Comparison of ENCODE assay signal across 1 cellular context in the genomic region with DNA sequence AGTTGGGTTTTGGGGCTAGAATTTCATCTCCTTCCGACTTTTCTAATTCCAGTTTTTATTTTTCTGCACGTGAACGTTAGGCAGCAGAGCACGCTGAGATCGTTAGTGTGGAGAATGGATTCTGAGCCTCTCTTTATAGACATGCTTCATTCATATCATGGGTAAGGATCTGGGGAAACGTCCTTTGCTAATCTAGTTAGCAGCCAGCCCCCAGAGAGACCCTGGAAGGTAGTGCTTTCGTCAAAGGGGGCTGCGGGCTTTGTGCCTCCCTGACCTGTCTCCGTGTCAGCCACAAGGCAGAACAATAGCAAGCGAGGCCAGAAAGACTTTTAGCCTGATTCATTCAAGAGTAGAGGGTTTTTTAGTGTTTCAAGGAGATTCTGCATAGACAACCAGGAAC.
TF ChIP-seq lines count a peak whose summit lies in the region.

No MANE protein-coding gene starts in this region.

TF ChIP-seq in GM23338, 12 proteins besides CTCF, POLR2A, EP300 and RAD21:
- TF ChIP-seq, protein P1, sequence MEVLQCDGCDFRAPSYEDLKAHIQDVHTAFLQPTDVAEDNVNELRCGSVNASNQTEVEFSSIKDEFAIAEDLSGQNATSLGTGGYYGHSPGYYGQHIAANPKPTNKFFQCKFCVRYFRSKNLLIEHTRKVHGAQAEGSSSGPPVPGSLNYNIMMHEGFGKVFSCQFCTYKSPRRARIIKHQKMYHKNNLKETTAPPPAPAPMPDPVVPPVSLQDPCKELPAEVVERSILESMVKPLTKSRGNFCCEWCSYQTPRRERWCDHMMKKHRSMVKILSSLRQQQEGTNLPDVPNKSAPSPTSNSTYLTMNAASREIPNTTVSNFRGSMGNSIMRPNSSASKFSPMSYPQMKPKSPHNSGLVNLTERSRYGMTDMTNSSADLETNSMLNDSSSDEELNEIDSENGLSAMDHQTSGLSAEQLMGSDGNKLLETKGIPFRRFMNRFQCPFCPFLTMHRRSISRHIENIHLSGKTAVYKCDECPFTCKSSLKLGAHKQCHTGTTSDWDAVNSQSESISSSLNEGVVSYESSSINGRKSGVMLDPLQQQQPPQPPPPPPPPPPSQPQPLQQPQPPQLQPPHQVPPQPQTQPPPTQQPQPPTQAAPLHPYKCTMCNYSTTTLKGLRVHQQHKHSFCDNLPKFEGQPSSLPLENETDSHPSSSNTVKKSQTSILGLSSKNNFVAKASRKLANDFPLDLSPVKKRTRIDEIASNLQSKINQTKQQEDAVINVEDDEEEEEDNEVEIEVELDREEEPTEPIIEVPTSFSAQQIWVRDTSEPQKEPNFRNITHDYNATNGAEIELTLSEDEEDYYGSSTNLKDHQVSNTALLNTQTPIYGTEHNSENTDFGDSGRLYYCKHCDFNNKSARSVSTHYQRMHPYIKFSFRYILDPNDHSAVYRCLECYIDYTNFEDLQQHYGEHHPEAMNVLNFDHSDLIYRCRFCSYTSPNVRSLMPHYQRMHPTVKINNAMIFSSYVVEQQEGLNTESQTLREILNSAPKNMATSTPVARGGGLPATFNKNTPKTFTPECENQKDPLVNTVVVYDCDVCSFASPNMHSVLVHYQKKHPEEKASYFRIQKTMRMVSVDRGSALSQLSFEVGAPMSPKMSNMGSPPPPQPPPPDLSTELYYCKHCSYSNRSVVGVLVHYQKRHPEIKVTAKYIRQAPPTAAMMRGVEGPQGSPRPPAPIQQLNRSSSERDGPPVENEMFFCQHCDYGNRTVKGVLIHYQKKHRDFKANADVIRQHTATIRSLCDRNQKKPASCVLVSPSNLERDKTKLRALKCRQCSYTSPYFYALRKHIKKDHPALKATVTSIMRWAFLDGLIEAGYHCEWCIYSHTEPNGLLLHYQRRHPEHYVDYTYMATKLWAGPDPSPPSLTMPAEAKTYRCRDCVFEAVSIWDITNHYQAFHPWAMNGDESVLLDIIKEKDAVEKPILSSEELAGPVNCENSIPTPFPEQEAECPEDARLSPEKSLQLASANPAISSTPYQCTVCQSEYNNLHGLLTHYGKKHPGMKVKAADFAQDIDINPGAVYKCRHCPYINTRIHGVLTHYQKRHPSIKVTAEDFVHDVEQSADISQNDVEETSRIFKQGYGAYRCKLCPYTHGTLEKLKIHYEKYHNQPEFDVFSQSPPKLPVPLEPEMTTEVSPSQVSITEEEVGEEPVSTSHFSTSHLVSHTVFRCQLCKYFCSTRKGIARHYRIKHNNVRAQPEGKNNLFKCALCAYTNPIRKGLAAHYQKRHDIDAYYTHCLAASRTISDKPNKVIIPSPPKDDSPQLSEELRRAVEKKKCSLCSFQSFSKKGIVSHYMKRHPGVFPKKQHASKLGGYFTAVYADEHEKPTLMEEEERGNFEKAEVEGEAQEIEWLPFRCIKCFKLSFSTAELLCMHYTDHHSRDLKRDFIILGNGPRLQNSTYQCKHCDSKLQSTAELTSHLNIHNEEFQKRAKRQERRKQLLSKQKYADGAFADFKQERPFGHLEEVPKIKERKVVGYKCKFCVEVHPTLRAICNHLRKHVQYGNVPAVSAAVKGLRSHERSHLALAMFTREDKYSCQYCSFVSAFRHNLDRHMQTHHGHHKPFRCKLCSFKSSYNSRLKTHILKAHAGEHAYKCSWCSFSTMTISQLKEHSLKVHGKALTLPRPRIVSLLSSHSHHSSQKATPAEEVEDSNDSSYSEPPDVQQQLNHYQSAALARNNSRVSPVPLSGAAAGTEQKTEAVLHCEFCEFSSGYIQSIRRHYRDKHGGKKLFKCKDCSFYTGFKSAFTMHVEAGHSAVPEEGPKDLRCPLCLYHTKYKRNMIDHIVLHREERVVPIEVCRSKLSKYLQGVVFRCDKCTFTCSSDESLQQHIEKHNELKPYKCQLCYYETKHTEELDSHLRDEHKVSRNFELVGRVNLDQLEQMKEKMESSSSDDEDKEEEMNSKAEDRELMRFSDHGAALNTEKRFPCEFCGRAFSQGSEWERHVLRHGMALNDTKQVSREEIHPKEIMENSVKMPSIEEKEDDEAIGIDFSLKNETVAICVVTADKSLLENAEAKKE (CRISPR knock-in tag; IDR thresholded peaks at IDR 0.05): no peak
- TF ChIP-seq EZH2phosphoT487 (IDR thresholded peaks at IDR 0.05; ENCODE audit: unreplicated experiment) (no peak), NANOG (IDR thresholded peaks at IDR 0.05; ENCODE audit: borderline replicate concordance) (no peak), ZNF331 (CRISPR knock-in tag; IDR thresholded peaks at IDR 0.05; ENCODE audit: low read depth) (no peak), STAT1 (IDR thresholded peaks at IDR 0.05; ENCODE audit: unreplicated experiment) (no peak), JUNB (IDR thresholded peaks at IDR 0.05; ENCODE audit: unreplicated experiment) (no peak), POLR2AphosphoS5 (IDR thresholded peaks at IDR 0.05; ENCODE audit: low read depth) (no peak), ZNF114 (CRISPR knock-in tag; IDR thresholded peaks at IDR 0.05) (no peak), CREB1 (CRISPR knock-in tag; IDR thresholded peaks at IDR 0.05; ENCODE audit: low read depth) (no peak), EZH2 (IDR thresholded peaks at IDR 0.05; ENCODE audit: low read depth, unreplicated experiment) (no peak)
- TF ChIP-seq, protein P2, sequence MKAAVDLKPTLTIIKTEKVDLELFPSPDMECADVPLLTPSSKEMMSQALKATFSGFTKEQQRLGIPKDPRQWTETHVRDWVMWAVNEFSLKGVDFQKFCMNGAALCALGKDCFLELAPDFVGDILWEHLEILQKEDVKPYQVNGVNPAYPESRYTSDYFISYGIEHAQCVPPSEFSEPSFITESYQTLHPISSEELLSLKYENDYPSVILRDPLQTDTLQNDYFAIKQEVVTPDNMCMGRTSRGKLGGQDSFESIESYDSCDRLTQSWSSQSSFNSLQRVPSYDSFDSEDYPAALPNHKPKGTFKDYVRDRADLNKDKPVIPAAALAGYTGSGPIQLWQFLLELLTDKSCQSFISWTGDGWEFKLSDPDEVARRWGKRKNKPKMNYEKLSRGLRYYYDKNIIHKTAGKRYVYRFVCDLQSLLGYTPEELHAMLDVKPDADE (IDR thresholded peaks at IDR 0.05): no peak
- TF ChIP-seq, protein P3, sequence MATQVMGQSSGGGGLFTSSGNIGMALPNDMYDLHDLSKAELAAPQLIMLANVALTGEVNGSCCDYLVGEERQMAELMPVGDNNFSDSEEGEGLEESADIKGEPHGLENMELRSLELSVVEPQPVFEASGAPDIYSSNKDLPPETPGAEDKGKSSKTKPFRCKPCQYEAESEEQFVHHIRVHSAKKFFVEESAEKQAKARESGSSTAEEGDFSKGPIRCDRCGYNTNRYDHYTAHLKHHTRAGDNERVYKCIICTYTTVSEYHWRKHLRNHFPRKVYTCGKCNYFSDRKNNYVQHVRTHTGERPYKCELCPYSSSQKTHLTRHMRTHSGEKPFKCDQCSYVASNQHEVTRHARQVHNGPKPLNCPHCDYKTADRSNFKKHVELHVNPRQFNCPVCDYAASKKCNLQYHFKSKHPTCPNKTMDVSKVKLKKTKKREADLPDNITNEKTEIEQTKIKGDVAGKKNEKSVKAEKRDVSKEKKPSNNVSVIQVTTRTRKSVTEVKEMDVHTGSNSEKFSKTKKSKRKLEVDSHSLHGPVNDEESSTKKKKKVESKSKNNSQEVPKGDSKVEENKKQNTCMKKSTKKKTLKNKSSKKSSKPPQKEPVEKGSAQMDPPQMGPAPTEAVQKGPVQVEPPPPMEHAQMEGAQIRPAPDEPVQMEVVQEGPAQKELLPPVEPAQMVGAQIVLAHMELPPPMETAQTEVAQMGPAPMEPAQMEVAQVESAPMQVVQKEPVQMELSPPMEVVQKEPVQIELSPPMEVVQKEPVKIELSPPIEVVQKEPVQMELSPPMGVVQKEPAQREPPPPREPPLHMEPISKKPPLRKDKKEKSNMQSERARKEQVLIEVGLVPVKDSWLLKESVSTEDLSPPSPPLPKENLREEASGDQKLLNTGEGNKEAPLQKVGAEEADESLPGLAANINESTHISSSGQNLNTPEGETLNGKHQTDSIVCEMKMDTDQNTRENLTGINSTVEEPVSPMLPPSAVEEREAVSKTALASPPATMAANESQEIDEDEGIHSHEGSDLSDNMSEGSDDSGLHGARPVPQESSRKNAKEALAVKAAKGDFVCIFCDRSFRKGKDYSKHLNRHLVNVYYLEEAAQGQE (IDR thresholded peaks at IDR 0.05; ENCODE audit: unreplicated experiment): no peak
